10 cellular contexts compared by ENCODE assay signal in the genomic region with DNA sequence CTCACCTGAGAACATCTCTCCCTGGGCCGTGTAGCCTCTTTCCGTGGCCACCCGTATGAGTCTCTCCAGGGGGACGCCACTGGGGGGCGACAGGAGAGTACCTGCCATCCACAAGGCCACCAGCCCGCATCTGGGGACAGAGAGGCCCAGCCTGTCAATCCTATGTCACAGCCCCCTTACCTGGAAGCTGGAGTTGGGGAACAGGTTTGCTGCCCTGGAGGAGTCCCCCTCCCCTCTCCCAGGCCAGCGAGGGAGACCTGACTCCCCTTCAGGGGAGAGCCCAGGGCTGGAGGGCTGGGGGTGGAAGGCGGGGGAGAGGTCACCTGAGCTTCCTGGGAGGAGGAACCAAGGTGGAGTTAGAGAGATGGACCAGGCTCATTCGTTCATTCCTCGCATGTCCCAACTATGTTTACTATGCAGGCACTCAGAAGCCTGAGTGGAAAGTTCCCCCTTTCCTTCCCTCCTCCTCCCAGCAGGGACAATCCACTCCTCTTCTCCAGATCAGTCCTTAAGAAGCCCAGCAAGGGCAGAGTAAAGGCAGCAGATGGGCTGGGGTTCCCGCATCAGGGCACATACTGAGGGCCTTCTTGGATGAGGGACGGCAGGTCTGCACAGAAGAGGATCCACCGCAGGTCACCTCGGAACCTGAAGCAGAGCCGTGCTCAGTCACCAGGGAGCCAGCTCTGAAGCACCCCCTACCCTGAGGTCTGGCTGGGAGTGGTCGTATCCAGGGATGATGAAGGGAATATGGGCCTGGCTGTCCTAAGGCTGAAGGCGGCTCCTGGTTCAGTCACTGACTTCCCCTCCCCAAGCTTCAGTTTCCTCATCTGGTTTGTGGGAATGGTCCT. TPM values are rescaled to one million over a fixed set of nuclear protein-coding genes. Genes with fewer than 3 reads are reported as not detected.
DNase-seq lines count a peak whose midpoint lies in the region; ATAC-seq and TF ChIP-seq lines count a peak whose summit lies in the region.
"Had no signal": no experiment of that assay in that cellular context is flagged by ENCODE, and none has a peak within 500 bp of the region (broad histone marks: within the 10 kb centered on the region; RNA-seq: fewer than 3 reads in every experiment).

No MANE protein-coding gene starts in this region.

- H3K9me3 Mint-ChIP-seq in activated CD4-positive, alpha-beta T cell treated with anti-CD3 and anti-CD28 coated beads for 36 hours (ENCODE audit: low read depth): no peaks in the 10 kb centered on the region
- H3K9me3 Mint-ChIP-seq in activated CD4-positive, alpha-beta T cell treated with anti-CD3 and anti-CD28 coated beads, Interleukin-2, amount 10 ng/mL, durations not matched to agents 7 days and 5 days: no peaks in the 10 kb centered on the region
- H3K9me3 Mint-ChIP-seq: brain, T-cell had no signal

- CTCF ChIA-PET in activated CD4-positive, alpha-beta T cell treated with anti-CD3 and anti-CD28 coated beads for 36 hours (lab: Charles Lee): interaction anchor here (0.7 to 1.7 kb wide), 4 partner anchors 10 to 92 kb away, joined by 3 to 5 read pairs (median 4); no protein-coding TSS in a partner anchor
- CTCF ChIA-PET in activated CD4-positive, alpha-beta T cell treated with anti-CD3 and anti-CD28 coated beads, Interleukin-2, amount 10 ng/mL, durations not matched to agents 7 days and 5 days (lab: Charles Lee): interaction anchor here (1.1 to 3.5 kb wide), 5 partner anchors 8 to 75 kb away, joined by 4 to 10 read pairs (median 4); no protein-coding TSS in a partner anchor

- no peaks in the 10 kb centered on the region for H3K36me3 Mint-ChIP-seq in activated CD4-positive, alpha-beta T cell treated with anti-CD3 and anti-CD28 coated beads for 36 hours (ENCODE audit: low read depth)
- H3K36me3 Mint-ChIP-seq in activated CD4-positive, alpha-beta T cell treated with anti-CD3 and anti-CD28 coated beads, Interleukin-2, amount 10 ng/mL, durations not matched to agents 7 days and 5 days (ENCODE audit: low read depth): peaks cover 10% of the 10 kb centered on the region
- H3K36me3 Mint-ChIP-seq: brain, T-cell had no signal

- POLR2A ChIA-PET in activated CD4-positive, alpha-beta T cell treated with anti-CD3 and anti-CD28 coated beads for 36 hours (lab: Charles Lee): no interaction called here
- POLR2A ChIA-PET in activated CD4-positive, alpha-beta T cell treated with anti-CD3 and anti-CD28 coated beads, Interleukin-2, amount 10 ng/mL, durations not matched to agents 7 days and 5 days (lab: Charles Lee): no interaction called here

- H3K4me2 ChIP-seq in hepatocyte: peak overlapping the region; percentile 56

- no peaks in the 10 kb centered on the region for H3K36me3 ChIP-seq in hepatocyte (replicated peaks; ENCODE audit: insufficient read depth, low read depth)

- H2AFZ ChIP-seq in hepatocyte: no peak overlapping the region

- H3K4me3 ChIP-seq in hepatocyte: no peak overlapping the region

- no peaks in the 10 kb centered on the region for H4K20me1 ChIP-seq in hepatocyte (ENCODE audit: insufficient read depth, poor library complexity, severe bottlenecking)

- no peaks in the 10 kb centered on the region for H3K9me2 ChIP-seq in hepatocyte (replicated peaks; ENCODE audit: insufficient read depth)

- peaks cover 18% of the 10 kb centered on the region for H3K4me1 ChIP-seq in hepatocyte (ENCODE audit: insufficient read depth)

- peak; percentile 71 for ATAC-seq in activated CD4-positive, alpha-beta T cell treated with anti-CD3 and anti-CD28 coated beads for 36 hours
- no peak for ATAC-seq in stimulated activated naive CD8-positive, alpha-beta T cell treated with anti-CD3 and anti-CD28 coated beads, Interleukin-15, Interleukin-2, amounts not matched to agents 100 U/mL and 50 U/mL, for 24 hours
- no peak for ATAC-seq in GM21723 (IDR thresholded peaks at IDR 0.05; ENCODE audit: unreplicated experiment)

- peak; percentile 13 for TF ChIP-seq CTCF in hepatocyte (IDR thresholded peaks at IDR 0.05; ENCODE audit: poor library complexity)

- H3K9me3 ChIP-seq in hepatocyte (ENCODE audit: low read depth): no peaks in the 10 kb centered on the region

- no peaks in the 10 kb centered on the region for H3K27me3 Mint-ChIP-seq in activated CD4-positive, alpha-beta T cell treated with anti-CD3 and anti-CD28 coated beads for 36 hours
- no peaks in the 10 kb centered on the region for H3K27me3 Mint-ChIP-seq in activated CD4-positive, alpha-beta T cell treated with anti-CD3 and anti-CD28 coated beads, Interleukin-2, amount 10 ng/mL, durations not matched to agents 7 days and 5 days
- H3K27me3 Mint-ChIP-seq: brain, T-cell had no signal

- H3K4me3 Mint-ChIP-seq in activated CD4-positive, alpha-beta T cell treated with anti-CD3 and anti-CD28 coated beads for 36 hours: no peak overlapping the region
- no peak overlapping the region for H3K4me3 Mint-ChIP-seq in activated CD4-positive, alpha-beta T cell treated with anti-CD3 and anti-CD28 coated beads, Interleukin-2, amount 10 ng/mL, durations not matched to agents 7 days and 5 days
- H3K4me3 Mint-ChIP-seq: brain, T-cell had no signal

- 59% methylated on average over 17 of the region's 17 CpGs for WGBS in hepatocyte (ENCODE audit: low lambda C conversion rate, missing lambda C conversion rate)

- peak; percentile 63 for DNase-seq in activated CD4-positive, alpha-beta T cell treated with anti-CD3 and anti-CD28 coated beads for 36 hours
- DNase-seq in activated CD4-positive, alpha-beta T cell treated with anti-CD3 and anti-CD28 coated beads for 1 hour: no peak
- peak; percentile 18 for DNase-seq in activated CD4-positive, alpha-beta T cell treated with anti-CD3 and anti-CD28 coated beads, Interleukin-2, amount 10 ng/mL, durations not matched to agents 7 days and 5 days
- peak; percentile 49 for DNase-seq in hepatocyte (ENCODE audit: low spot score)
- peak; percentile 47 for DNase-seq in stimulated activated naive CD8-positive, alpha-beta T cell treated with anti-CD3 and anti-CD28 coated beads, Interleukin-15, Interleukin-2, amounts not matched to agents 100 U/mL and 50 U/mL, for 24 hours
- no peak for DNase-seq in NOMO-1 (lab: John Stamatoyannopoulos, UW; ENCODE audit: unreplicated experiment in 2 of 2)
- DNase-seq in COR-L47 (lab: John Stamatoyannopoulos, UW): no peak

- intact Hi-C loops in activated CD4-positive, alpha-beta T cell treated with anti-CD3 and anti-CD28 coated beads for 36 hours (cut with DNase I, micrococcal nuclease): loop anchor here in 1 of 2 experiments (1.0 kb wide), 1 partner anchor 75 kb away; no protein-coding TSS in a partner anchor

- peak overlapping the region; percentile 79 for H3K27ac ChIP-seq in hepatocyte

- peaks cover 7% of the 10 kb centered on the region for H3K79me2 ChIP-seq in hepatocyte

- H3K27ac Mint-ChIP-seq in activated CD4-positive, alpha-beta T cell treated with anti-CD3 and anti-CD28 coated beads for 36 hours: no peak overlapping the region
- H3K27ac Mint-ChIP-seq in activated CD4-positive, alpha-beta T cell treated with anti-CD3 and anti-CD28 coated beads, Interleukin-2, amount 10 ng/mL, durations not matched to agents 7 days and 5 days: no peak overlapping the region

- H3K27me3 ChIP-seq in hepatocyte: no peaks in the 10 kb centered on the region

- peaks cover 10% of the 10 kb centered on the region for H3K4me1 Mint-ChIP-seq in activated CD4-positive, alpha-beta T cell treated with anti-CD3 and anti-CD28 coated beads for 36 hours
- peaks cover 15% of the 10 kb centered on the region for H3K4me1 Mint-ChIP-seq in activated CD4-positive, alpha-beta T cell treated with anti-CD3 and anti-CD28 coated beads, Interleukin-2, amount 10 ng/mL, durations not matched to agents 7 days and 5 days

RNA-seq across cellular contexts. Expression of gene ACTMAP, which starts 5.5 kb away (rescaled TPM):
- 10 to 100 TPM; 15.0 to 18.0 TPM for total RNA-seq in activated CD4-positive, alpha-beta T cell treated with anti-CD3 and anti-CD28 coated beads for 36 hours
- total RNA-seq in activated CD4-positive, alpha-beta T cell treated with anti-CD3 and anti-CD28 coated beads, Interleukin-2, amount 10 ng/mL, durations not matched to agents 7 days and 5 days: 10 to 100 TPM; 17.5 to 19.8 TPM
- 3.2 and 3.8 TPM in 2 replicates for total RNA-seq in hepatocyte
- 14.8 and 19.1 TPM in 2 replicates for polyA plus RNA-seq in hepatocyte

RNA-seq across cellular contexts. Expression of gene SNRPA, which starts 6.2 kb away (rescaled TPM):
- total RNA-seq in activated CD4-positive, alpha-beta T cell treated with anti-CD3 and anti-CD28 coated beads for 36 hours: 100 to 1,000 TPM; 245 to 465 TPM
- 100 to 1,000 TPM; 149 to 182 TPM for total RNA-seq in activated CD4-positive, alpha-beta T cell treated with anti-CD3 and anti-CD28 coated beads, Interleukin-2, amount 10 ng/mL, durations not matched to agents 7 days and 5 days
- 25.1 and 33.2 TPM in 2 replicates for total RNA-seq in hepatocyte
- 86.9 and 95.0 TPM in 2 replicates for polyA plus RNA-seq in hepatocyte

RNA-seq across cellular contexts. Expression of gene ITPKC, which starts 27.9 kb away (rescaled TPM):
- total RNA-seq in activated CD4-positive, alpha-beta T cell treated with anti-CD3 and anti-CD28 coated beads for 36 hours: 1 to 10 TPM; 4.6 to 5.6 TPM
- total RNA-seq in activated CD4-positive, alpha-beta T cell treated with anti-CD3 and anti-CD28 coated beads, Interleukin-2, amount 10 ng/mL, durations not matched to agents 7 days and 5 days: 1 to 10 TPM; 4.8 TPM
- total RNA-seq in hepatocyte: 52.3 and 52.9 TPM in 2 replicates
- 67.6 and 75.8 TPM in 2 replicates for polyA plus RNA-seq in hepatocyte

RNA-seq across cellular contexts. Expression of gene COQ8B, which starts 28.1 kb away (rescaled TPM):
- 10 to 100 TPM; 21.2 to 29.9 TPM for total RNA-seq in activated CD4-positive, alpha-beta T cell treated with anti-CD3 and anti-CD28 coated beads for 36 hours
- total RNA-seq in activated CD4-positive, alpha-beta T cell treated with anti-CD3 and anti-CD28 coated beads, Interleukin-2, amount 10 ng/mL, durations not matched to agents 7 days and 5 days: 10 to 100 TPM; 23.4 to 33.5 TPM
- total RNA-seq in hepatocyte: 46.2 and 49.2 TPM in 2 replicates
- 40.2 and 40.7 TPM in 2 replicates for polyA plus RNA-seq in hepatocyte

RNA-seq across cellular contexts. Expression of gene MIA, which starts 30.5 kb away (rescaled TPM):
- under 1 TPM in 1 of 2 experiments, not detected in 1; 0.57 TPM for total RNA-seq in activated CD4-positive, alpha-beta T cell treated with anti-CD3 and anti-CD28 coated beads for 36 hours
- under 1 TPM in 1 of 2 experiments, not detected in 1; 0.89 TPM for total RNA-seq in activated CD4-positive, alpha-beta T cell treated with anti-CD3 and anti-CD28 coated beads, Interleukin-2, amount 10 ng/mL, durations not matched to agents 7 days and 5 days
- total RNA-seq in hepatocyte: 0.88 TPM in 1 of 2 replicates, not detected in the other
- 0.86 and 2.0 TPM in 2 replicates for polyA plus RNA-seq in hepatocyte

Comparison
In these comparisons a context has a peak if more than half of its experiments do, and no peak if none do; other contexts are left out.
1. DNase-seq: peak in activated CD4-positive, alpha-beta T cell treated with anti-CD3 and anti-CD28 coated beads for 36 hours (single experiment), activated CD4-positive, alpha-beta T cell treated with anti-CD3 and anti-CD28 coated beads, Interleukin-2, amount 10 ng/mL, durations not matched to agents 7 days and 5 days (single experiment), hepatocyte (single experiment) and stimulated activated naive CD8-positive, alpha-beta T cell treated with anti-CD3 and anti-CD28 coated beads, Interleukin-15, Interleukin-2, amounts not matched to agents 100 U/mL and 50 U/mL, for 24 hours (single experiment); none in activated CD4-positive, alpha-beta T cell treated with anti-CD3 and anti-CD28 coated beads for 1 hour (single experiment), NOMO-1 (0 of 2) and COR-L47 (single experiment).